Comparison of ENCODE assay signal across 19 cellular contexts in the genomic region with DNA sequence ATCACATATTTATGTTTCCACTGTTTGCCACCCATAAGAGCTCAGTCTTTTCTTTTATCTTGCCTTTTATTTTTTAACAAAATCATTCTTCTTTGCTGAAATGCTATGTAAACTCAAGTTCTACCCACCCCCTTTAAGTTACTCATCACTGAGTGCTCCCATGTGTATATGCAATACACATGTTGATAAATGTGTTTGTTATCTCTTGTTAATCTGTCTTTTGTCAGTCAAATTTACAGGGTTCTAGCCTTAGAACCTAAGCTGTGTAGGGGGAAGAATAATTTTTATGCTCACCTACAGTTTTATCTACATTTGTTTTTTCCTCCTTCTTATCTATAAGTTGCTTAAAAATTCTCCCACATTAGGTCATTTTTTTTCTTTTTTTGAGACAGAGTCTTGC.
DNase-seq lines count a peak whose midpoint lies in the region; ATAC-seq, FAIRE-seq and TF ChIP-seq lines count a peak whose summit lies in the region.
"Had no signal": no experiment of that assay in that cellular context is flagged by ENCODE, and none has a peak within 500 bp of the region (broad histone marks: within the 10 kb centered on the region; RNA-seq: fewer than 3 reads in every experiment).

No MANE protein-coding gene starts in this region.

- H3K27me3 ChIP-seq in IMR-90 (ENCODE audit: control insufficient read depth, insufficient read depth, low read length), result no peaks in the 10 kb centered on the region

- H3K9ac ChIP-seq in IMR-90 (ENCODE audit: low read depth, low read length), result no peak overlapping the region

- H3K4me3 ChIP-seq in IMR-90 (ENCODE audit: insufficient read depth, low read depth, low read length) (no peak overlapping the region), fibroblast of mammary gland (ENCODE audit: control insufficient read depth, low read depth, low read length) (no peak overlapping the region)
- H3K4me3 ChIP-seq: GM12878, HAP-1 had no signal

- ATAC-seq in IMR-90 (ENCODE audit: low read depth) (peak; percentile 42; the same call in 1 of the 2 replicates), GM18907 (IDR thresholded peaks at IDR 0.05; ENCODE audit: unreplicated experiment) (no peak)
- ATAC-seq: GM12878 had no signal

- H4K20me1 ChIP-seq in IMR-90 (ENCODE audit: insufficient read depth, low read length), result no peaks in the 10 kb centered on the region

- intact Hi-C loops in IMR-90 (cut with micrococcal nuclease), result no loop called here

- no peak for TF ChIP-seq POLR2A in IMR-90 (IDR thresholded peaks at IDR 0.05; ENCODE audit: low read depth, low read length)

- H4K91ac ChIP-seq in IMR-90 (ENCODE audit: insufficient read depth, low read depth, low read length), result no peak overlapping the region

- no peak overlapping the region for H2BK20ac ChIP-seq in IMR-90 (ENCODE audit: low read depth, low read length)

- no peak overlapping the region for H2BK15ac ChIP-seq in IMR-90 (ENCODE audit: low read depth, low read length)

- no peak overlapping the region for H2BK5ac ChIP-seq in IMR-90 (ENCODE audit: low read depth, low read length, poor library complexity, severe bottlenecking)

- H3K27ac ChIP-seq in IMR-90 (ENCODE audit: insufficient read depth, low read length), result no peak overlapping the region

- no peak overlapping the region for H2AFZ ChIP-seq in IMR-90 (replicated peaks; ENCODE audit: low read length, poor library complexity)

- BruUV-seq in IMR-90 (replicated peaks; lab: Mats Ljungman, UMichigan), result no TSS peak

- DNase-seq in IMR-90 (peak; percentile 7), RCC 7860 (ENCODE audit: low spot score) (peak; percentile 6), fibroblast of mammary gland (ENCODE audit: low read depth) (peak; percentile 1), SW480 (ENCODE audit: low spot score) (no peak), middle frontal gyrus (ENCODE audit: extremely low spot score, low spot score) (no peak)
- DNase-seq: C1 segment of cervical spinal cord; Calu3; CD4-positive, alpha-beta memory T cell; COR-L47; DMS53; DND-41; EL; GDM1; GOT3; HFFc6 had no signal

- no peak overlapping the region for H3K18ac ChIP-seq in IMR-90 (ENCODE audit: low read depth, low read length)

- no peak overlapping the region for H3K23ac ChIP-seq in IMR-90 (ENCODE audit: low read depth, low read length)

- H2AK5ac ChIP-seq in IMR-90 (ENCODE audit: low read depth, low read length), result no peak overlapping the region

- no peak overlapping the region for H3K4ac ChIP-seq in IMR-90 (ENCODE audit: low read depth, low read length)

- H2AK9ac ChIP-seq in IMR-90 (replicated peaks; ENCODE audit: low read depth, low read length, poor library complexity), result no peak overlapping the region

- no peaks in the 10 kb centered on the region for H3K79me1 ChIP-seq in IMR-90 (ENCODE audit: low read depth in 1 of 2, low read length in 2 of 2)

- H3K14ac ChIP-seq in IMR-90 (replicated peaks; ENCODE audit: low read depth, low read length), result no peak overlapping the region

- in situ Hi-C loops in IMR-90 (cut with MboI; ENCODE audit: low sequenced_read_pairs), result no loop called here

- TF ChIP-seq CTCF in IMR-90 (conservative IDR thresholded peaks at IDR 0.05; ENCODE audit: low read depth, low read length), result no peak
- TF ChIP-seq CTCF in fibroblast of mammary gland (conservative IDR thresholded peaks at IDR 0.05; ENCODE audit: control insufficient read depth, insufficient read depth, low read depth, low read length), result no peak

- no peaks in the 10 kb centered on the region for H3K36me3 ChIP-seq in IMR-90 (ENCODE audit: control insufficient read depth, insufficient read depth, low read length)
- H3K36me3 ChIP-seq: HAP-1 had no signal

- H3K4me1 ChIP-seq in IMR-90 (ENCODE audit: control insufficient read depth, insufficient read depth, low read length), result no peaks in the 10 kb centered on the region

- no peak overlapping the region for H4K8ac ChIP-seq in IMR-90 (ENCODE audit: low read depth in 2 of 2, low read length in 2 of 2)

- CTCF ChIA-PET in IMR-90 (lab: Yijun Ruan, JAX), result interaction anchor here (1.2 kb wide), 1 partner anchor 9 kb away, joined by 3 read pairs; no protein-coding TSS in a partner anchor

- no peak overlapping the region for H3K56ac ChIP-seq in IMR-90 (ENCODE audit: extremely low read depth, insufficient read depth, low read length)

- peaks cover 2% of the 10 kb centered on the region; the same call in 1 of the 2 replicates for H3K9me3 ChIP-seq in IMR-90 (ENCODE audit: control insufficient read depth, insufficient read depth, low read length)
- H3K9me3 ChIP-seq: HAP-1 had no signal

- no peak overlapping the region for H4K5ac ChIP-seq in IMR-90 (ENCODE audit: low read depth, low read length)

- H3K9me1 ChIP-seq in IMR-90 (ENCODE audit: insufficient read depth, low read length), result no peaks in the 10 kb centered on the region

- no peak for TF ChIP-seq RAD21 in IMR-90 (IDR thresholded peaks at IDR 0.05; ENCODE audit: low read length)

- no peak for FAIRE-seq in RCC 7860 (lab: Jason Lieb, UNC)
- FAIRE-seq: GM12878, H54 had no signal

- H3K4me2 ChIP-seq in IMR-90 (ENCODE audit: low read depth, low read length), result no peak overlapping the region

- POLR2A ChIA-PET in IMR-90 (lab: Charles Lee; ENCODE audit: unreplicated experiment), result no interaction called here

- dilution Hi-C loops in IMR-90 (cut with HindIII; ENCODE audit: low sequenced_read_pairs, unreplicated experiment), result no loop called here

- H2BK120ac ChIP-seq in IMR-90 (ENCODE audit: low read depth, low read length), result no peak overlapping the region

TF ChIP-seq in IMR-90, 13 proteins besides CTCF, POLR2A, EP300 and RAD21:
- TF ChIP-seq RFX5 (IDR thresholded peaks at IDR 0.05; ENCODE audit: low read depth, low read length), result no peak
- no peak for TF ChIP-seq CHD1 (IDR thresholded peaks at IDR 0.05; ENCODE audit: low read depth, low read length)
- TF ChIP-seq RCOR1 (IDR thresholded peaks at IDR 0.05; ENCODE audit: insufficient replicate concordance, low read length), result no peak
- TF ChIP-seq, protein P1, sequence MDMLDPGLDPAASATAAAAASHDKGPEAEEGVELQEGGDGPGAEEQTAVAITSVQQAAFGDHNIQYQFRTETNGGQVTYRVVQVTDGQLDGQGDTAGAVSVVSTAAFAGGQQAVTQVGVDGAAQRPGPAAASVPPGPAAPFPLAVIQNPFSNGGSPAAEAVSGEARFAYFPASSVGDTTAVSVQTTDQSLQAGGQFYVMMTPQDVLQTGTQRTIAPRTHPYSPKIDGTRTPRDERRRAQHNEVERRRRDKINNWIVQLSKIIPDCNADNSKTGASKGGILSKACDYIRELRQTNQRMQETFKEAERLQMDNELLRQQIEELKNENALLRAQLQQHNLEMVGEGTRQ (IDR thresholded peaks at IDR 0.05; ENCODE audit: low read depth, low read length), result no peak
- no peak for TF ChIP-seq MAZ (IDR thresholded peaks at IDR 0.05; ENCODE audit: borderline replicate concordance, low read depth, low read length)
- TF ChIP-seq SMC3 (IDR thresholded peaks at IDR 0.05; ENCODE audit: low read depth, low read length), result no peak
- TF ChIP-seq, protein P2, sequence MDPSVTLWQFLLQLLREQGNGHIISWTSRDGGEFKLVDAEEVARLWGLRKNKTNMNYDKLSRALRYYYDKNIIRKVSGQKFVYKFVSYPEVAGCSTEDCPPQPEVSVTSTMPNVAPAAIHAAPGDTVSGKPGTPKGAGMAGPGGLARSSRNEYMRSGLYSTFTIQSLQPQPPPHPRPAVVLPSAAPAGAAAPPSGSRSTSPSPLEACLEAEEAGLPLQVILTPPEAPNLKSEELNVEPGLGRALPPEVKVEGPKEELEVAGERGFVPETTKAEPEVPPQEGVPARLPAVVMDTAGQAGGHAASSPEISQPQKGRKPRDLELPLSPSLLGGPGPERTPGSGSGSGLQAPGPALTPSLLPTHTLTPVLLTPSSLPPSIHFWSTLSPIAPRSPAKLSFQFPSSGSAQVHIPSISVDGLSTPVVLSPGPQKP (IDR thresholded peaks at IDR 0.05; ENCODE audit: borderline replicate concordance, low read depth, low read length), result no peak

Comparison
In these comparisons a context has a peak if more than half of its experiments do, and no peak if none do; other contexts are left out.
1. DNase-seq: peak in IMR-90 (single experiment), RCC 7860 (single experiment) and fibroblast of mammary gland (single experiment); none in SW480 (single experiment) and middle frontal gyrus (single experiment).